1 cellular context compared by ENCODE assay signal in genomic region chr3:44468099-44468537, GRCh38.
TF ChIP-seq lines count a peak whose summit lies in the region.
"Not testable (repeated sequence)": the region's sequence is repeated elsewhere in the genome, so short reads cannot be mapped to it uniquely, and the experiment has no call there.

No MANE protein-coding gene starts in this region.

TF ChIP-seq in K562, 482 proteins besides CTCF, POLR2A, EP300 and RAD21 (continued from another document):
- TF ChIP-seq, protein P1, sequence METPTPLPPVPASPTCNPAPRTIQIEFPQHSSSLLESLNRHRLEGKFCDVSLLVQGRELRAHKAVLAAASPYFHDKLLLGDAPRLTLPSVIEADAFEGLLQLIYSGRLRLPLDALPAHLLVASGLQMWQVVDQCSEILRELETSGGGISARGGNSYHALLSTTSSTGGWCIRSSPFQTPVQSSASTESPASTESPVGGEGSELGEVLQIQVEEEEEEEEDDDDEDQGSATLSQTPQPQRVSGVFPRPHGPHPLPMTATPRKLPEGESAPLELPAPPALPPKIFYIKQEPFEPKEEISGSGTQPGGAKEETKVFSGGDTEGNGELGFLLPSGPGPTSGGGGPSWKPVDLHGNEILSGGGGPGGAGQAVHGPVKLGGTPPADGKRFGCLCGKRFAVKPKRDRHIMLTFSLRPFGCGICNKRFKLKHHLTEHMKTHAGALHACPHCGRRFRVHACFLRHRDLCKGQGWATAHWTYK (CRISPR knock-in tag; IDR thresholded peaks at IDR 0.05): 0 out of 2 replicates have a peak, but pooled peaks have one; percentile 41
- TF ChIP-seq NR2C1 (IDR thresholded peaks at IDR 0.05); NR2C2 (CRISPR knock-in tag; IDR thresholded peaks at IDR 0.05); PBX2 (CRISPR knock-in tag; IDR thresholded peaks at IDR 0.05; ENCODE audit: low read depth); CEBPG (CRISPR knock-in tag; IDR thresholded peaks at IDR 0.05): not testable (repeated sequence)
- TF ChIP-seq NR2C1 (tag; IDR thresholded peaks at IDR 0.05) (peak; percentile 78), DMBX1 (CRISPR knock-in tag; IDR thresholded peaks at IDR 0.05; ENCODE audit: borderline replicate concordance) (peak; percentile 94), ZBTB17 (CRISPR knock-in tag; IDR thresholded peaks at IDR 0.05) (0 out of 2 replicates have a peak, but pooled peaks have one; percentile 44), BACH1 (tag; IDR thresholded peaks at IDR 0.05) (peak; percentile 91), ZNF354B (CRISPR knock-in tag; IDR thresholded peaks at IDR 0.05) (0 out of 2 replicates have a peak, but pooled peaks have one; percentile 31), NR2C2 (tag; IDR thresholded peaks at IDR 0.05) (peak; percentile 56), ZNF583 (CRISPR knock-in tag; IDR thresholded peaks at IDR 0.05) (0 out of 2 replicates have a peak, but pooled peaks have one; percentile 20), ZKSCAN8 (CRISPR knock-in tag; IDR thresholded peaks at IDR 0.05) (peak; percentile 76; the same call in 1 of the 2 replicates), ZNF311 (CRISPR knock-in tag; IDR thresholded peaks at IDR 0.05) (peak; percentile 71), PTRF (tag; IDR thresholded peaks at IDR 0.05) (peak; percentile 87), ZNF395 (CRISPR knock-in tag; IDR thresholded peaks at IDR 0.05) (peak; percentile 89), HDAC2 (IDR thresholded peaks at IDR 0.05) (0 out of 2 replicates have a peak, but pooled peaks have one; percentile 11), OTX1 (CRISPR knock-in tag; IDR thresholded peaks at IDR 0.05) (0 out of 2 replicates have a peak, but pooled peaks have one; percentile 57), PBX2 (tag; conservative IDR thresholded peaks at IDR 0.05; ENCODE audit: low read depth) (peak; percentile 41; the same call in 1 of the 2 replicates), SMARCC2 (IDR thresholded peaks at IDR 0.05; ENCODE audit: low read depth) (0 out of 2 replicates have a peak, but pooled peaks have one; percentile 21), MECOM (CRISPR knock-in tag; IDR thresholded peaks at IDR 0.05) (peak; percentile 43; the same call in 1 of the 2 replicates), ZNF592 (IDR thresholded peaks at IDR 0.05) (peak; percentile 99), GMEB1 (CRISPR knock-in tag; IDR thresholded peaks at IDR 0.05) (peak; percentile 26; the same call in 1 of the 2 replicates), ZNF41 (CRISPR knock-in tag; conservative IDR thresholded peaks at IDR 0.05) (0 out of 2 replicates have a peak, but pooled peaks have one; percentile 67), CEBPG (tag; conservative IDR thresholded peaks at IDR 0.05 in 1 of 2, IDR thresholded peaks at IDR 0.05 in 1 of 2) (0 out of 4 replicates have a peak, but pooled peaks of 1 of the 2 experiments have one; percentile 18), NFXL1 (CRISPR knock-in tag; IDR thresholded peaks at IDR 0.05) (peak; percentile 64; the same call in 1 of the 2 replicates), PYGO2 (tag; IDR thresholded peaks at IDR 0.05) (peak; percentile 82)
- TF ChIP-seq, protein P2, sequence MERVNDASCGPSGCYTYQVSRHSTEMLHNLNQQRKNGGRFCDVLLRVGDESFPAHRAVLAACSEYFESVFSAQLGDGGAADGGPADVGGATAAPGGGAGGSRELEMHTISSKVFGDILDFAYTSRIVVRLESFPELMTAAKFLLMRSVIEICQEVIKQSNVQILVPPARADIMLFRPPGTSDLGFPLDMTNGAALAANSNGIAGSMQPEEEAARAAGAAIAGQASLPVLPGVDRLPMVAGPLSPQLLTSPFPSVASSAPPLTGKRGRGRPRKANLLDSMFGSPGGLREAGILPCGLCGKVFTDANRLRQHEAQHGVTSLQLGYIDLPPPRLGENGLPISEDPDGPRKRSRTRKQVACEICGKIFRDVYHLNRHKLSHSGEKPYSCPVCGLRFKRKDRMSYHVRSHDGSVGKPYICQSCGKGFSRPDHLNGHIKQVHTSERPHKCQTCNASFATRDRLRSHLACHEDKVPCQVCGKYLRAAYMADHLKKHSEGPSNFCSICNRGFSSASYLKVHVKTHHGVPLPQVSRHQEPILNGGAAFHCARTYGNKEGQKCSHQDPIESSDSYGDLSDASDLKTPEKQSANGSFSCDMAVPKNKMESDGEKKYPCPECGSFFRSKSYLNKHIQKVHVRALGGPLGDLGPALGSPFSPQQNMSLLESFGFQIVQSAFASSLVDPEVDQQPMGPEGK (CRISPR knock-in tag; IDR thresholded peaks at IDR 0.05; ENCODE audit: borderline replicate concordance): peak; percentile 56; the same call in 1 of the 2 replicates
